24 cellular contexts compared by ENCODE assay signal in genomic region chr7:55240418-55241142, GRCh38.
"Had no signal": no experiment of that assay in that cellular context is flagged by ENCODE, and none has a peak within 500 bp of the region (broad histone marks: within the 10 kb centered on the region; RNA-seq: fewer than 3 reads in every experiment).

No MANE protein-coding gene starts in this region.

- H3K4me1 ChIP-seq: ascending aorta, gastroesophageal sphincter, heart left ventricle, testis, vagina had no signal

- H3K4me3 ChIP-seq: ascending aorta, dorsolateral prefrontal cortex, gastroesophageal sphincter, heart left ventricle, sigmoid colon, smooth muscle cell, testis, vagina had no signal

- H3K27me3 ChIP-seq: ascending aorta, brain microvascular endothelial cell, gastroesophageal sphincter, sigmoid colon, testis, vagina had no signal

- H3K36me3 ChIP-seq: ascending aorta, brain microvascular endothelial cell, gastroesophageal sphincter, heart left ventricle, sigmoid colon, vagina, WERI-Rb-1 had no signal

- ATAC-seq: activated CD8-positive, alpha-beta T cell treated with anti-CD3 and anti-CD28 coated beads, Interleukin-2, amount 10 ng/mL, durations not matched to agents 7 days and 5 days; activated naive CD4-positive, alpha-beta T cell treated with anti-CD3 and anti-CD28 coated beads, Interleukin-2, amount 50 U/mL, for 72 hours; activated T-helper 17 cell treated with anti-CD3 and anti-CD28 coated beads, Interleukin-2, amount 50 U/mL, for 72 hours; gastroesophageal sphincter; heart left ventricle; left colon had no signal

- H3K27ac ChIP-seq: ascending aorta, brain microvascular endothelial cell, dorsolateral prefrontal cortex, gastroesophageal sphincter, heart left ventricle, sigmoid colon, testis, vagina, WERI-Rb-1 had no signal

- DNase-seq: activated CD4-positive, alpha-beta T cell treated with anti-CD3 and anti-CD28 coated beads, Interleukin-2, amount 10 ng/mL, durations not matched to agents 7 days and 5 days; activated CD4-positive, CD25-positive, alpha-beta regulatory T cell treated with anti-CD3 and anti-CD28 coated beads, Interleukin-2, amount 50 U/mL, for 72 hours; activated CD8-positive, alpha-beta T cell treated with anti-CD3 and anti-CD28 coated beads, Interleukin-2, amount 10 ng/mL, durations not matched to agents 7 days and 5 days; activated T-cell treated with anti-CD3 and anti-CD28 coated beads, Interleukin-2, amount 50 U/mL, for 24 hours; brain microvascular endothelial cell; caudate nucleus; dorsolateral prefrontal cortex; heart left ventricle; islet precursor cell; left colon; nucleus accumbens; sigmoid colon; stimulated activated CD4-positive, alpha-beta T cell treated with anti-CD3 and anti-CD28 coated beads, Interleukin-15, amount 100 ng/mL, for 24 hours; stimulated activated CD8-positive, alpha-beta memory T cell treated with anti-CD3 and anti-CD28 coated beads, Interleukin-4, amount 100 ng/mL, for 48 hours; stimulated activated naive CD4-positive, alpha-beta T cell; testis; trophoblast cell; WERI-Rb-1 had no signal

- H3K4me2 ChIP-seq: smooth muscle cell had no signal

- H3K9me3 ChIP-seq: ascending aorta, gastroesophageal sphincter, heart left ventricle, sigmoid colon, testis, vagina had no signal
